ENCODE assay signal across 9 cellular contexts in the genomic region with DNA sequence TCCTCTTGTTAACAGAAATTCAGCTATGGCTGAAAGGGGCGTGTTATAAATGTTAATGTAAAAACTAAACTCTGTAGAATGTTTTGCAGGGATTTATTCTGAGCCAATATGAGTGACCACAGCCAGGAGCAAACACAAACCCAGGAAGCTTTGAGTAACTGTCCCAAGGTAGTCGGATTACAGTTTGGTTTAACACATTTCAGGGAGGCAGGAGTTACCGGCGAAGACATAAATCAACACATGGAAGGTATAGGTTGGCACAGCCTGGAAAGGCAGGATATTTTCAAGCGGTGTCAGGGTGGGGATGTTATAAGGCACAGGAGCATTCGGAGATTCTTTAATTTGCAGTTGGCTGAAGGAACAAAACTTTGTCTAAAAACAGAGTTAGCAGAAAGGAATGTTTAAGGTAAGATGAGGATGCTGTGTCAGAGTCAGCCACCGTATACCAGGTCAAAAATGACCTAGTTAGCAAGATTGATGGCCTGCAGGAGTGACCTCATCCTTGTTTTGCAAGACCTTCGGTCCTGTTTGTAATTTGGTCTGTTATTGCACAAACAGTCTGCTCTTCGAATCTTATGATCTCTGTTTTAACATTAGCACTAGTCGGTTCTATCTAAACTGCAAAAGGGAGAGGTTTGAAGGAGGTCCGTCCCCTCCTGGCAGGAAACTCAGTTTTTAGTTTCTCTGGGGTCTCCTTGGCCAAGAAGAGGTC.
DNase-seq lines count a peak whose midpoint lies in the region; ATAC-seq, FAIRE-seq and TF ChIP-seq lines count a peak whose summit lies in the region.
"Had no signal": no experiment of that assay in that cellular context is flagged by ENCODE, and none has a peak within 500 bp of the region (broad histone marks: within the 10 kb centered on the region; RNA-seq: fewer than 3 reads in every experiment).

No MANE protein-coding gene starts in this region.

- TF ChIP-seq CTCF in HFFc6 (IDR thresholded peaks at IDR 0.05) (no peak), MCF 10A (IDR thresholded peaks at IDR 0.05; ENCODE audit: unreplicated experiment) (no peak), kidney (IDR thresholded peaks at IDR 0.05; ENCODE audit: borderline replicate concordance, extremely low read depth, insufficient read depth) (no peak), suprapubic skin (IDR thresholded peaks at IDR 0.05) (no peak)

- H3K36me3 ChIP-seq in kidney (ENCODE audit: control insufficient read depth in 1 of 2, insufficient read depth in 2 of 2, low read length in 2 of 2), result no peaks in the 10 kb centered on the region
- no peaks in the 10 kb centered on the region for H3K36me3 ChIP-seq in suprapubic skin

- H3K9me3 ChIP-seq in kidney (ENCODE audit: control insufficient read depth in 1 of 2, low read length in 2 of 2) (no peaks in the 10 kb centered on the region), suprapubic skin (no peaks in the 10 kb centered on the region)

- CTCF ChIA-PET in MCF 10A (lab: Yijun Ruan, JAX), result interaction anchor here (0.7 to 0.9 kb wide), 3 partner anchors 51 to 94 kb away, joined by 3 to 4 read pairs (median 3); no protein-coding TSS in a partner anchor
- CTCF ChIA-PET in activated CD8-positive, alpha-beta memory T cell treated with anti-CD3 and anti-CD28 coated beads, Interleukin-2, amount 10 ng/mL, durations not matched to agents 7 days and 5 days (lab: Charles Lee), result no interaction called here

- H3K36me3 Mint-ChIP-seq in HFFc6 (ENCODE audit: low read depth), result no peaks in the 10 kb centered on the region; the same call in 1 of the 2 replicates
- H3K36me3 Mint-ChIP-seq in MCF 10A (ENCODE audit: insufficient read depth, unreplicated experiment), result peaks cover 9% of the 10 kb centered on the region
- H3K36me3 Mint-ChIP-seq in activated CD8-positive, alpha-beta memory T cell treated with anti-CD3 and anti-CD28 coated beads, Interleukin-2, amount 10 ng/mL, durations not matched to agents 7 days and 5 days, result no peaks in the 10 kb centered on the region

- H3K27me3 Mint-ChIP-seq in HFFc6 (ENCODE audit: insufficient read depth) (peaks cover 16% of the 10 kb centered on the region), MCF 10A (ENCODE audit: insufficient read depth, unreplicated experiment) (no peaks in the 10 kb centered on the region)
- peaks cover 9% of the 10 kb centered on the region for H3K27me3 Mint-ChIP-seq in activated CD8-positive, alpha-beta memory T cell treated with anti-CD3 and anti-CD28 coated beads, Interleukin-2, amount 10 ng/mL, durations not matched to agents 7 days and 5 days

- no peak for TF ChIP-seq EP300 in suprapubic skin (IDR thresholded peaks at IDR 0.05)

- H3K4me1 ChIP-seq in kidney (ENCODE audit: control insufficient read depth in 1 of 2, insufficient read depth in 1 of 2, low read depth in 1 of 2, low read length in 2 of 2), result peaks cover 6 to 14% of the 10 kb centered on the region in 2 donors
- H3K4me1 ChIP-seq in suprapubic skin, result peaks cover 11% of the 10 kb centered on the region

- no peak overlapping the region for H3K9ac ChIP-seq in kidney (ENCODE audit: low read length in 2 of 2)

- H3K27ac Mint-ChIP-seq in HFFc6 (peak overlapping the region; percentile 34; the same call in 1 of the 2 replicates), MCF 10A (ENCODE audit: low read depth, unreplicated experiment) (no peak overlapping the region)
- no peak overlapping the region for H3K27ac Mint-ChIP-seq in activated CD8-positive, alpha-beta memory T cell treated with anti-CD3 and anti-CD28 coated beads, Interleukin-2, amount 10 ng/mL, durations not matched to agents 7 days and 5 days

- no TSS peak for BruUV-seq in MCF 10A (replicated peaks; lab: Mats Ljungman, UMichigan)

- H3K4me3 ChIP-seq in kidney (ENCODE audit: low read length in 2 of 2), result no peak overlapping the region
- no peak overlapping the region for H3K4me3 ChIP-seq in suprapubic skin

- DNase-seq in HFFc6 (peak; percentile 17), MCF 10A (ENCODE audit: unreplicated experiment) (peak; percentile 74), kidney (no peak), suprapubic skin (ENCODE audit: low spot score in 2 of 2) (peak; percentile 66 to 74), COLO668 (lab: John Stamatoyannopoulos, UW; ENCODE audit: unreplicated experiment) (no peak), NCI-H1092 (lab: John Stamatoyannopoulos, UW) (no peak)
- no peak for DNase-seq in activated CD8-positive, alpha-beta memory T cell treated with anti-CD3 and anti-CD28 coated beads, Interleukin-2, amount 10 ng/mL, durations not matched to agents 7 days and 5 days
- DNase-seq: activated naive CD4-positive, alpha-beta T cell had no signal

- 60% methylated on average over 11 of the region's 11 CpGs for WGBS in suprapubic skin

- H3K27me3 ChIP-seq in suprapubic skin, result no peaks in the 10 kb centered on the region

- intact Hi-C loops in MCF 10A (cut with micrococcal nuclease), result no loop called here
- intact Hi-C loops in kidney (cut with DNase I), result no loop called here

- no peak for ATAC-seq in activated CD8-positive, alpha-beta memory T cell treated with anti-CD3 and anti-CD28 coated beads, Interleukin-2, amount 10 ng/mL, durations not matched to agents 7 days and 5 days
- ATAC-seq in HG03280 (IDR thresholded peaks at IDR 0.05; ENCODE audit: unreplicated experiment), result no peak

- peak overlapping the region; percentile 55 to 85 for H3K27ac ChIP-seq in kidney (ENCODE audit: low read depth in 2 of 2, low read length in 2 of 2)
- H3K27ac ChIP-seq in suprapubic skin, result peak overlapping the region; percentile 83

- no peak for TF ChIP-seq POLR2A in suprapubic skin (IDR thresholded peaks at IDR 0.05)

- no peak for FAIRE-seq in kidney (lab: Jason Lieb, UNC)

- H3K9me3 Mint-ChIP-seq in HFFc6, result peaks cover 2% of the 10 kb centered on the region
- no peaks in the 10 kb centered on the region for H3K9me3 Mint-ChIP-seq in MCF 10A (ENCODE audit: unreplicated experiment)
- peaks cover 4% of the 10 kb centered on the region for H3K9me3 Mint-ChIP-seq in activated CD8-positive, alpha-beta memory T cell treated with anti-CD3 and anti-CD28 coated beads, Interleukin-2, amount 10 ng/mL, durations not matched to agents 7 days and 5 days (ENCODE audit: low read depth)

- POLR2A ChIA-PET in MCF 10A (lab: Yijun Ruan, JAX), result interaction anchor here (1.0 to 1.6 kb wide), 2 partner anchors 68 to 131 kb away, joined by 5 to 6 read pairs; no protein-coding TSS in a partner anchor

- H3K4me3 Mint-ChIP-seq in HFFc6, result no peak overlapping the region
- no peak overlapping the region for H3K4me3 Mint-ChIP-seq in MCF 10A (ENCODE audit: unreplicated experiment)
- no peak overlapping the region for H3K4me3 Mint-ChIP-seq in activated CD8-positive, alpha-beta memory T cell treated with anti-CD3 and anti-CD28 coated beads, Interleukin-2, amount 10 ng/mL, durations not matched to agents 7 days and 5 days

- H3K4me1 Mint-ChIP-seq in HFFc6 (ENCODE audit: low read depth), result peaks cover 17% of the 10 kb centered on the region
- H3K4me1 Mint-ChIP-seq in MCF 10A (ENCODE audit: insufficient read depth, unreplicated experiment), result peaks cover 16% of the 10 kb centered on the region
- H3K4me1 Mint-ChIP-seq in activated CD8-positive, alpha-beta memory T cell treated with anti-CD3 and anti-CD28 coated beads, Interleukin-2, amount 10 ng/mL, durations not matched to agents 7 days and 5 days, result no peaks in the 10 kb centered on the region

Comparison
In these comparisons a context has a peak if more than half of its experiments do, and no peak if none do; other contexts are left out.
1. DNase-seq: peak in HFFc6 (single experiment), MCF 10A (single experiment) and suprapubic skin (2 of 2); none in kidney (single experiment), COLO668 (single experiment), NCI-H1092 (single experiment) and activated CD8-positive, alpha-beta memory T cell treated with anti-CD3 and anti-CD28 coated beads, Interleukin-2, amount 10 ng/mL, durations not matched to agents 7 days and 5 days (single experiment).